Comparison of ENCODE assay signal across 8 cellular contexts in the genomic region with DNA sequence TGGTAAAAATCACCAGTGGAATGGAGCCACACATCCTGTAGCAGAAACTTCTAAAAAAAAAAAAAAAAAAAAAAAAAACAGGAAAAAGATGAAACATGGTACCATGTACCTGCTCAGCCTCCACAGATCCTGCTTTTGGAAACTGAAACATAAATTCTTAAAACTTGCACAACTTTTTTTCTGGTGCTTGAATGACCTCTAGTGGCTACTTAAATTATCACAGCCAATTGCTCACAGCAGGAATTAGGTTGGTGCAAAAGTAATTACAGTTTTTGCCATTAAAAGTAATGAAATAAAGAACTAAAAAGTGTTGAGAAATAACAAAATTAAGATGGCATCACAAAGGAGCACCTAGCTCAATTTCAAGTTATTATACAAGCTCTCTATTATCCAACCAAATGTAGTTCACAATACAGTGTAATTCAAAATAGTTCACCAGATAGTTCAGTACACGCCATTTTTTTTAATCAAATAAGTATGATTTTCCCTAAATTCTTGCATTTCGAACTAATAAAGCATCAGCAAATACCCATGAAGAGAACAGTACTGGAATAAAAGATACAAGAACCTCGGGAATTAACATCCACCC.
DNase-seq lines count a peak whose midpoint lies in the region; ATAC-seq and TF ChIP-seq lines count a peak whose summit lies in the region.

No MANE protein-coding gene starts in this region.

- TF ChIP-seq POLR2A in gastrocnemius medialis (IDR thresholded peaks at IDR 0.05) = no peak

- no peaks in the 10 kb centered on the region for H3K9me3 ChIP-seq in DND-41 (ENCODE audit: insufficient read depth, low read length, severe bottlenecking)
- H3K9me3 ChIP-seq in gastrocnemius medialis = no peaks in the 10 kb centered on the region

- H3K79me2 ChIP-seq in DND-41 (ENCODE audit: insufficient read depth, low read length) = no peaks in the 10 kb centered on the region

- no peaks in the 10 kb centered on the region for H3K27me3 ChIP-seq in DND-41 (ENCODE audit: insufficient read depth, low read length, poor library complexity)
- H3K27me3 ChIP-seq in HL-60 (ENCODE audit: insufficient read depth, poor library complexity, severe bottlenecking) = no peaks in the 10 kb centered on the region
- H3K27me3 ChIP-seq in gastrocnemius medialis = no peaks in the 10 kb centered on the region

- DNase-seq in DND-41 = peak; percentile 17
- DNase-seq in HL-60 (ENCODE audit: low read depth in 1 of 2, low spot score in 1 of 2) = no peak
- DNase-seq in SKM-1 treated with dmso at 0.1 percent for 144 hours (lab: John Stamatoyannopoulos, UW; ENCODE audit: unreplicated experiment) = peak; percentile 24
- DNase-seq in foreskin fibroblast = peak; percentile 16 to 65
- DNase-seq in gastrocnemius medialis = no peak

- H3K4me3 ChIP-seq in DND-41 (ENCODE audit: low read depth in 1 of 2, low read length in 2 of 2) (no peak overlapping the region), HL-60 (replicated peaks; ENCODE audit: insufficient read depth, low read length) (no peak overlapping the region), foreskin fibroblast (ENCODE audit: low read depth in 1 of 2, low read length in 2 of 2) (no peak overlapping the region), gastrocnemius medialis (no peak overlapping the region)

- in situ Hi-C loops in gastrocnemius medialis (cut with MboI; ENCODE audit: low sequenced_read_pairs in 4 of 4) = loop anchor here (5.0 to 25.0 kb wide), 7 partner anchors 556 to 1557 kb away; no protein-coding TSS in a partner anchor

- ATAC-seq in DND-41 (ENCODE audit: insufficient read depth, low read depth) (no peak), gastrocnemius medialis (no peak), HG03175 (IDR thresholded peaks at IDR 0.05; ENCODE audit: unreplicated experiment) (no peak), HG03457 (IDR thresholded peaks at IDR 0.05; ENCODE audit: unreplicated experiment) (no peak), HG02678 (IDR thresholded peaks at IDR 0.05; ENCODE audit: unreplicated experiment) (no peak)

- TF ChIP-seq CTCF in DND-41 (IDR thresholded peaks at IDR 0.05; ENCODE audit: borderline replicate concordance, extremely low read depth, low read length, poor library complexity, severe bottlenecking) (peak; percentile 75), HL-60 (IDR thresholded peaks at IDR 0.05; ENCODE audit: insufficient read depth, low read length) (peak; percentile 21), foreskin fibroblast (IDR thresholded peaks at IDR 0.05; ENCODE audit: low read depth, low read length) (peak; percentile 49), gastrocnemius medialis (IDR thresholded peaks at IDR 0.05 in 4 of 5, conservative IDR thresholded peaks at IDR 0.05 in 1 of 5) (peak; percentile 52 to 73 (median 67))

- no peak overlapping the region for H3K9ac ChIP-seq in DND-41 (ENCODE audit: low read depth, low read length)

- H2AFZ ChIP-seq in DND-41 (ENCODE audit: low read depth, low read length) = no peak overlapping the region

- H3K4me1 ChIP-seq in DND-41 (ENCODE audit: insufficient read depth, low read length) = no peaks in the 10 kb centered on the region
- no peaks in the 10 kb centered on the region for H3K4me1 ChIP-seq in gastrocnemius medialis

- H4K20me1 ChIP-seq in DND-41 (ENCODE audit: insufficient read depth, low read length) = 0 out of 2 replicates have a peak, but pooled peaks cover 3% of the 10 kb centered on the region

- H3K4me2 ChIP-seq in DND-41 (ENCODE audit: insufficient read depth, low read length) = no peak overlapping the region

- H3K27ac ChIP-seq in DND-41 (ENCODE audit: low read length) = no peak overlapping the region
- H3K27ac ChIP-seq in HL-60 (replicated peaks) = no peak overlapping the region
- no peak overlapping the region for H3K27ac ChIP-seq in gastrocnemius medialis

- intact Hi-C loops in gastrocnemius medialis (cut with DNase I; ENCODE audit: low total_unique reads) = loop anchor here (1.0 to 10.0 kb wide), 4 partner anchors 1147 to 1554 kb away; no protein-coding TSS in a partner anchor

- H3K36me3 ChIP-seq in DND-41 (ENCODE audit: insufficient read depth, low read length) (no peaks in the 10 kb centered on the region), gastrocnemius medialis (no peaks in the 10 kb centered on the region)

Comparison
In these comparisons a context has a peak if more than half of its experiments do, and no peak if none do; other contexts are left out.
1. DNase-seq: peak in DND-41 (single experiment), SKM-1 treated with dmso at 0.1 percent for 144 hours (single experiment) and foreskin fibroblast (2 of 2); none in HL-60 (0 of 2) and gastrocnemius medialis (0 of 2).
2. CTCF ChIP-seq: peak in every context shown above with its lines; median percentile 75 in DND-41; 67 in gastrocnemius medialis; 49 in foreskin fibroblast; 21 in HL-60.